8 cellular contexts compared by ENCODE assay signal in genomic region chr1:146307632-146308031, GRCh38.
A peak's percentile ranks its signal among the peaks of the same experiment; 100 is the strongest.
DNase-seq lines count a peak whose midpoint lies in the region; ATAC-seq lines count a peak whose summit lies in the region.
"Not testable (repeated sequence)": the region's sequence is repeated elsewhere in the genome, so short reads cannot be mapped to it uniquely, and the experiment has no call there.

No MANE protein-coding gene starts in this region.

- not testable (repeated sequence) for H3K9me3 Mint-ChIP-seq in stimulated activated memory B cell treated with anti-CD40 and anti-IgM and Interleukin-4, amounts not matched to agents 10 μg/mL and 1 μg/mL and 100 μg/mL, for 72 hours

- H3K36me3 Mint-ChIP-seq in stimulated activated memory B cell treated with anti-CD40 and anti-IgM and Interleukin-4, amounts not matched to agents 10 μg/mL and 1 μg/mL and 100 μg/mL, for 72 hours, result not testable (repeated sequence)

- ATAC-seq in GM18508 (IDR thresholded peaks at IDR 0.05; ENCODE audit: insufficient read depth, unreplicated experiment) (peak; percentile 91), GM19395 (IDR thresholded peaks at IDR 0.05; ENCODE audit: unreplicated experiment) (peak; percentile 97), GM21723 (IDR thresholded peaks at IDR 0.05; ENCODE audit: unreplicated experiment) (peak; percentile 95), HG02970 (IDR thresholded peaks at IDR 0.05; ENCODE audit: low FRiP score, unreplicated experiment) (peak; percentile 89), HG03378 (IDR thresholded peaks at IDR 0.05; ENCODE audit: unreplicated experiment) (peak; percentile 94), left ventricle myocardium superior (peak; percentile 62)
- ATAC-seq in activated CD4-positive, CD25-positive, alpha-beta regulatory T cell treated with anti-CD3 and anti-CD28 coated beads, Interleukin-2, amount 50 U/mL, for 24 hours, result peak; percentile 91 to 92
- ATAC-seq in stimulated activated memory B cell treated with anti-CD40 and anti-IgM and Interleukin-4, amounts not matched to agents 10 μg/mL and 1 μg/mL and 100 μg/mL, for 72 hours, result peak; percentile 100

- intact Hi-C loops in left ventricle myocardium superior (cut with micrococcal nuclease), result not testable (repeated sequence)

- H3K27ac Mint-ChIP-seq in stimulated activated memory B cell treated with anti-CD40 and anti-IgM and Interleukin-4, amounts not matched to agents 10 μg/mL and 1 μg/mL and 100 μg/mL, for 72 hours, result not testable (repeated sequence)

- H3K4me1 Mint-ChIP-seq in stimulated activated memory B cell treated with anti-CD40 and anti-IgM and Interleukin-4, amounts not matched to agents 10 μg/mL and 1 μg/mL and 100 μg/mL, for 72 hours, result not testable (repeated sequence)

- DNase-seq in left ventricle myocardium superior, result not testable (repeated sequence)

- H3K4me3 Mint-ChIP-seq in stimulated activated memory B cell treated with anti-CD40 and anti-IgM and Interleukin-4, amounts not matched to agents 10 μg/mL and 1 μg/mL and 100 μg/mL, for 72 hours, result not testable (repeated sequence)

- not testable (repeated sequence) for H3K27me3 Mint-ChIP-seq in stimulated activated memory B cell treated with anti-CD40 and anti-IgM and Interleukin-4, amounts not matched to agents 10 μg/mL and 1 μg/mL and 100 μg/mL, for 72 hours
